In genomic region chr12:22624573-22624907, GRCh38 we compare ENCODE assay signal across 8 cellular contexts. TPM values are rescaled to one million over a fixed set of nuclear protein-coding genes. Genes with fewer than 3 reads are reported as not detected.
DNase-seq lines count a peak whose midpoint lies in the region; ATAC-seq and TF ChIP-seq lines count a peak whose summit lies in the region.

No MANE protein-coding gene starts in this region.

- peak overlapping the region; percentile 94 for H3K4me3 ChIP-seq in Caco-2 (ENCODE audit: low read depth, low read length)
- H3K4me3 ChIP-seq in hepatocyte: peak overlapping the region; percentile 12
- H3K4me3 ChIP-seq in spleen: peak overlapping the region; percentile 48 to 84 (median 68)

- H3K79me2 ChIP-seq in hepatocyte: peaks cover 44% of the 10 kb centered on the region

- H3K4me3 Mint-ChIP-seq in Caco-2 (ENCODE audit: unreplicated experiment): peak overlapping the region; percentile 99
- H3K4me3 Mint-ChIP-seq in activated T-helper 17 cell treated with anti-CD3 and anti-CD28 coated beads, Interleukin-2, amount 50 U/mL, for 72 hours: peak overlapping the region; percentile 97

- H3K27ac ChIP-seq in hepatocyte: peak overlapping the region; percentile 96
- peak overlapping the region; percentile 91 to 99 (median 97) for H3K27ac ChIP-seq in spleen

- 20% methylated on average over 11 of the region's 11 CpGs for WGBS in hepatocyte (ENCODE audit: low lambda C conversion rate, missing lambda C conversion rate)
- 29 to 57% (median 39%) methylated on average over 7 to 11 of the region's 11 CpGs for WGBS in spleen, 5 donors

- H3K27me3 ChIP-seq in Caco-2 (replicated peaks; ENCODE audit: control insufficient read depth, insufficient read depth, low read length): no peaks in the 10 kb centered on the region
- H3K27me3 ChIP-seq in hepatocyte: no peaks in the 10 kb centered on the region
- H3K27me3 ChIP-seq in spleen (replicated peaks in 1 of 7): peaks cover 0 to 5% (median 0%) of the 10 kb centered on the region in 7 donors

- peaks cover 7% of the 10 kb centered on the region for H3K27me3 Mint-ChIP-seq in Caco-2 (ENCODE audit: insufficient read depth, unreplicated experiment)
- H3K27me3 Mint-ChIP-seq in activated T-helper 17 cell treated with anti-CD3 and anti-CD28 coated beads, Interleukin-2, amount 50 U/mL, for 72 hours: no peaks in the 10 kb centered on the region

- H3K9me2 ChIP-seq in hepatocyte (replicated peaks; ENCODE audit: insufficient read depth): no peaks in the 10 kb centered on the region

- H3K4me1 Mint-ChIP-seq in Caco-2 (ENCODE audit: low read depth, unreplicated experiment): peaks cover 22% of the 10 kb centered on the region
- peaks cover 18% of the 10 kb centered on the region for H3K4me1 Mint-ChIP-seq in activated T-helper 17 cell treated with anti-CD3 and anti-CD28 coated beads, Interleukin-2, amount 50 U/mL, for 72 hours

- H3K9me3 Mint-ChIP-seq in Caco-2 (ENCODE audit: unreplicated experiment): no peaks in the 10 kb centered on the region
- no peaks in the 10 kb centered on the region for H3K9me3 Mint-ChIP-seq in activated T-helper 17 cell treated with anti-CD3 and anti-CD28 coated beads, Interleukin-2, amount 50 U/mL, for 72 hours

- no peak for TF ChIP-seq POLR2A in spleen (IDR thresholded peaks at IDR 0.05)

- DNase-seq in Caco-2: no peak
- no peak for DNase-seq in hepatocyte (ENCODE audit: low spot score)
- no peak for DNase-seq in spleen
- DNase-seq in Kasumi-1 (lab: John Stamatoyannopoulos, UW): no peak

- intact Hi-C loops in Caco-2 (cut with micrococcal nuclease; ENCODE audit: unreplicated experiment): loop anchor here (1.0 to 10.0 kb wide), 4 partner anchors 36 to 970 kb away; partner anchors contain the start of gene LDHB
- intact Hi-C loops in spleen (cut with DNase I; ENCODE audit: low total_unique reads): no loop called here

- H3K36me3 ChIP-seq in Caco-2 (ENCODE audit: control insufficient read depth, insufficient read depth, low read length): no peaks in the 10 kb centered on the region
- H3K36me3 ChIP-seq in hepatocyte (replicated peaks; ENCODE audit: insufficient read depth, low read depth): no peaks in the 10 kb centered on the region
- no peaks in the 10 kb centered on the region for H3K36me3 ChIP-seq in spleen

- peak overlapping the region; percentile 75 for H3K4me2 ChIP-seq in hepatocyte

- TF ChIP-seq CTCF in Caco-2 (IDR thresholded peaks at IDR 0.05; ENCODE audit: insufficient read depth in 1 of 2, low read depth in 1 of 2, low read length in 1 of 2, severe bottlenecking in 1 of 2, unreplicated experiment in 1 of 2): no peak
- no peak for TF ChIP-seq CTCF in hepatocyte (IDR thresholded peaks at IDR 0.05; ENCODE audit: poor library complexity)
- no peak for TF ChIP-seq CTCF in spleen (IDR thresholded peaks at IDR 0.05 in 8 of 11, conservative IDR thresholded peaks at IDR 0.05 in 3 of 11)

- peaks cover 10% of the 10 kb centered on the region for H4K20me1 ChIP-seq in hepatocyte (ENCODE audit: insufficient read depth, poor library complexity, severe bottlenecking)

- CTCF ChIA-PET in Caco-2 (lab: Charles Lee): interaction anchor here (0.9 to 1.5 kb wide), 4 partner anchors 60 to 95 kb away, joined by 4 to 6 read pairs (median 5); partner anchors contain the start of gene C2CD5

- H3K4me1 ChIP-seq in Caco-2 (peaks cover 26% of the 10 kb centered on the region), hepatocyte (ENCODE audit: insufficient read depth) (peaks cover 15% of the 10 kb centered on the region), spleen (peaks cover 24 to 46% (median 37%) of the 10 kb centered on the region in 6 donors)

- peak overlapping the region; percentile 80 for H2AFZ ChIP-seq in hepatocyte

- POLR2A ChIA-PET in Caco-2 (lab: Charles Lee): interaction anchor here (0.6 to 2.3 kb wide), 12 partner anchors 12 to 1223 kb away, joined by 3 to 37 read pairs (median 3); partner anchors contain the start of gene C2CD5

- peaks cover 21% of the 10 kb centered on the region for H3K36me3 Mint-ChIP-seq in Caco-2 (ENCODE audit: insufficient read depth, unreplicated experiment)
- peaks cover 36% of the 10 kb centered on the region for H3K36me3 Mint-ChIP-seq in activated T-helper 17 cell treated with anti-CD3 and anti-CD28 coated beads, Interleukin-2, amount 50 U/mL, for 72 hours (ENCODE audit: low read depth)

- BruUV-seq in Caco-2 (replicated peaks; lab: Mats Ljungman, UMichigan): TSS peak; percentile 92

- no peaks in the 10 kb centered on the region for H3K9me3 ChIP-seq in Caco-2
- H3K9me3 ChIP-seq in hepatocyte (ENCODE audit: low read depth): no peaks in the 10 kb centered on the region
- no peaks in the 10 kb centered on the region for H3K9me3 ChIP-seq in spleen

- peak overlapping the region; percentile 97 for H3K27ac Mint-ChIP-seq in Caco-2 (ENCODE audit: unreplicated experiment)
- peak overlapping the region; percentile 96 for H3K27ac Mint-ChIP-seq in activated T-helper 17 cell treated with anti-CD3 and anti-CD28 coated beads, Interleukin-2, amount 50 U/mL, for 72 hours

- ATAC-seq in HG02610 (IDR thresholded peaks at IDR 0.05; ENCODE audit: unreplicated experiment): peak; percentile 0
- peak; percentile 3 for ATAC-seq in activated T-helper 17 cell treated with anti-CD3 and anti-CD28 coated beads, Interleukin-2, amount 50 U/mL, for 72 hours (replicated peaks)
- no peak for ATAC-seq in HG03565 (IDR thresholded peaks at IDR 0.05; ENCODE audit: unreplicated experiment)
- no peak for ATAC-seq in HG03521 (IDR thresholded peaks at IDR 0.05; ENCODE audit: unreplicated experiment)

RNA-seq across cellular contexts. Expression of gene ETNK1, which starts 0.4 kb away (rescaled TPM):
- total RNA-seq in Caco-2 (2022): 78.7 and 89.9 TPM in 2 replicates
- 10 to 100 TPM; 81.7 to 87.5 TPM for total RNA-seq in activated T-helper 17 cell treated with anti-CD3 and anti-CD28 coated beads, Interleukin-2, amount 50 U/mL, for 72 hours
- total RNA-seq in hepatocyte: 44.8 and 58.5 TPM in 2 replicates
- polyA plus RNA-seq in hepatocyte: 19.0 and 21.9 TPM in 2 replicates
- 10 to 100 TPM; 51.4 to 96.7 (median 82.6) TPM for total RNA-seq in spleen
- polyA plus RNA-seq in spleen: 10 to 100 TPM; 23.4 to 28.0 (median 26.1) TPM

Comparison
In these comparisons a context has a peak if more than half of its experiments do, and no peak if none do; other contexts are left out.
1. H3K4me3 ChIP-seq: peak in every context shown above with its lines; median percentile 94 in Caco-2; 68 in spleen; 12 in hepatocyte.
2. ATAC-seq: peak in HG02610 (single experiment) and activated T-helper 17 cell treated with anti-CD3 and anti-CD28 coated beads, Interleukin-2, amount 50 U/mL, for 72 hours (single experiment); none in HG03565 (single experiment) and HG03521 (single experiment).